ENCODE assay signal across 8 cellular contexts in genomic region chr16:23060458-23061320, GRCh38.
DNase-seq lines count a peak whose midpoint lies in the region; ATAC-seq, FAIRE-seq and TF ChIP-seq lines count a peak whose summit lies in the region.

No MANE protein-coding gene starts in this region.

- no TSS peak for BruUV-seq in MCF 10A (replicated peaks; lab: Mats Ljungman, UMichigan)

- peaks cover 16% of the 10 kb centered on the region for H3K36me3 Mint-ChIP-seq in MCF 10A (ENCODE audit: insufficient read depth, unreplicated experiment)

- peak; percentile 32 for DNase-seq in GM18507 (ENCODE audit: extremely low spot score, insufficient read length, low read depth)
- DNase-seq in NCI-H2107 treated with DMSO at 0.1 percent for 48 hours (lab: John Stamatoyannopoulos, UW; ENCODE audit: unreplicated experiment): peak; percentile 78
- peak; percentile 42 for DNase-seq in UCSD-AML1 (lab: John Stamatoyannopoulos, UW; ENCODE audit: unreplicated experiment)
- DNase-seq in MCF 10A (ENCODE audit: unreplicated experiment): peak; percentile 75
- DNase-seq in stimulated activated CD4-positive, alpha-beta T cell treated with anti-CD3 and anti-CD28 coated beads, Interleukin-15, amount 100 ng/mL, for 48 hours (ENCODE audit: low read depth in 2 of 2): peak; percentile 18 to 39

- ATAC-seq in GM21723 (IDR thresholded peaks at IDR 0.05; ENCODE audit: unreplicated experiment): no peak

- H3K9me3 Mint-ChIP-seq in MCF 10A (ENCODE audit: unreplicated experiment): peaks cover 10% of the 10 kb centered on the region

- no peak overlapping the region for H3K27ac Mint-ChIP-seq in MCF 10A (ENCODE audit: low read depth, unreplicated experiment)

- peaks cover 1% of the 10 kb centered on the region for H3K4me1 Mint-ChIP-seq in MCF 10A (ENCODE audit: insufficient read depth, unreplicated experiment)

- peaks cover 11% of the 10 kb centered on the region for H3K27me3 Mint-ChIP-seq in MCF 10A (ENCODE audit: insufficient read depth, unreplicated experiment)

- intact Hi-C loops in MCF 10A (cut with micrococcal nuclease): loop anchor here (1.0 to 5.0 kb wide), 2 partner anchors 162 to 372 kb away; no protein-coding TSS in a partner anchor

- no peak overlapping the region for H3K4me3 Mint-ChIP-seq in MCF 10A (ENCODE audit: unreplicated experiment)

- POLR2A ChIA-PET in MCF 10A (lab: Yijun Ruan, JAX): interaction anchor here (0.7 kb wide), 1 partner anchor 82 kb away, joined by 3 read pairs; no protein-coding TSS in a partner anchor

- FAIRE-seq in A204.1 (lab: Jason Lieb, UNC) (peak; percentile 88), GM18507 (lab: Jason Lieb, UNC) (peak; percentile 92), islet of Langerhans (lab: Jason Lieb, UNC) (peak; percentile 77)

- peak; percentile 60 for TF ChIP-seq CTCF in MCF 10A (IDR thresholded peaks at IDR 0.05; ENCODE audit: unreplicated experiment)

- CTCF ChIA-PET in MCF 10A (lab: Yijun Ruan, JAX): interaction anchor here (0.6 to 2.1 kb wide), 11 partner anchors 11 to 146 kb away, joined by 3 to 18 read pairs (median 4); no protein-coding TSS in a partner anchor
